Comparison of ENCODE assay signal across 1 cellular context in genomic region chr4:109434793-109435080, GRCh38.
TF ChIP-seq lines count a peak whose summit lies in the region.

No MANE protein-coding gene starts in this region.

TF ChIP-seq in H1, 55 proteins besides CTCF, POLR2A, EP300 and RAD21:
- TF ChIP-seq TAF7 (optimal IDR thresholded peaks at IDR 0.05; ENCODE audit: borderline replicate concordance, low read depth, low read length), result no peak
- no peak for TF ChIP-seq PHF8 (conservative IDR thresholded peaks at IDR 0.05; ENCODE audit: low read depth, low read length)
- TF ChIP-seq TBP (IDR thresholded peaks at IDR 0.05; ENCODE audit: low read depth, low read length), result no peak
- TF ChIP-seq RNF2 (IDR thresholded peaks at IDR 0.05; ENCODE audit: borderline replicate concordance, low read depth, low read length, missing control alignments, poor library complexity, severe bottlenecking), result no peak
- TF ChIP-seq TAF1 (IDR thresholded peaks at IDR 0.05; ENCODE audit: low read depth, low read length), result no peak
- no peak for TF ChIP-seq CHD2 (IDR thresholded peaks at IDR 0.05; ENCODE audit: low read length)
- TF ChIP-seq FOSL1 (IDR thresholded peaks at IDR 0.05; ENCODE audit: insufficient read depth, low read depth, low read length), result no peak
- TF ChIP-seq TEAD4 (IDR thresholded peaks at IDR 0.05; ENCODE audit: low read depth, low read length), result no peak
- TF ChIP-seq ASH2L (IDR thresholded peaks at IDR 0.05; ENCODE audit: low read length), result no peak
- no peak for TF ChIP-seq SIX5 (IDR thresholded peaks at IDR 0.05; ENCODE audit: low read depth, low read length)
TF ChIP-seq in H1: peak in this region for 0.
